ENCODE assay signal across 8 cellular contexts in genomic region chr1:159891275-159892157, GRCh38. TPM values are rescaled to one million over a fixed set of nuclear protein-coding genes. Genes with fewer than 3 reads are reported as not detected.
A peak's percentile ranks its signal among the peaks of the same experiment; 100 is the strongest.
DNase-seq lines count a peak whose midpoint lies in the region; ATAC-seq and TF ChIP-seq lines count a peak whose summit lies in the region.

No MANE protein-coding gene starts in this region.

- peak; percentile 55 for ATAC-seq in HG02610 (IDR thresholded peaks at IDR 0.05; ENCODE audit: unreplicated experiment)
- peak; percentile 96 for ATAC-seq in T-helper 17 cell
- peak; percentile 90 for ATAC-seq in left ventricle myocardium superior
- ATAC-seq in sciatic nerve: peak; percentile 95
- ATAC-seq in GM18519 (IDR thresholded peaks at IDR 0.05; ENCODE audit: low FRiP score, unreplicated experiment): no peak

- peak overlapping the region; percentile 35 for H3K9ac ChIP-seq in adipocyte (ENCODE audit: low read length)

- H3K4me1 Mint-ChIP-seq in T-helper 17 cell: peaks cover 26% of the 10 kb centered on the region

- peaks cover 7% of the 10 kb centered on the region for H3K27me3 ChIP-seq in adipocyte (replicated peaks; ENCODE audit: control insufficient read depth, insufficient read depth, low read length)

- peaks cover 10% of the 10 kb centered on the region for H3K27me3 Mint-ChIP-seq in T-helper 17 cell

- DNase-seq in GM10266 (ENCODE audit: extremely low spot score): peak; percentile 73
- DNase-seq in NCI-H146 (lab: John Stamatoyannopoulos, UW): peak; percentile 77
- peak; percentile 50 to 56 (median 52) for DNase-seq in T-helper 17 cell
- peak; percentile 95 for DNase-seq in adipocyte (ENCODE audit: low read depth)
- DNase-seq in left ventricle myocardium superior: peak; percentile 87
- DNase-seq in sciatic nerve (ENCODE audit: low spot score): peak; percentile 88

- no peaks in the 10 kb centered on the region for H3K36me3 Mint-ChIP-seq in T-helper 17 cell (ENCODE audit: low read depth)

- TF ChIP-seq CTCF in GM10266 (IDR thresholded peaks at IDR 0.05; ENCODE audit: control insufficient read depth, insufficient read depth, low read depth, missing control alignments): peak; percentile 99

- no peaks in the 10 kb centered on the region for H3K36me3 ChIP-seq in adipocyte (ENCODE audit: control insufficient read depth, insufficient read depth, low read length, severe bottlenecking)

- intact Hi-C loops in left ventricle myocardium superior (cut with micrococcal nuclease): loop anchor here (5.0 kb wide), 1 partner anchor 94 kb away; no protein-coding TSS in a partner anchor
- intact Hi-C loops in sciatic nerve (cut with DNase I): loop anchor here (10.0 kb wide), 1 partner anchor 97 kb away; no protein-coding TSS in a partner anchor

- peak overlapping the region; percentile 60 for H3K27ac Mint-ChIP-seq in T-helper 17 cell

- no peak overlapping the region for H3K4me3 Mint-ChIP-seq in T-helper 17 cell

- H3K9me3 ChIP-seq in T-helper 17 cell (ENCODE audit: control insufficient read depth, low read length, poor library complexity, severe bottlenecking) (no peaks in the 10 kb centered on the region), adipocyte (ENCODE audit: control insufficient read depth, low read length) (no peaks in the 10 kb centered on the region)

- no peak overlapping the region for H3K4me3 ChIP-seq in adipocyte (ENCODE audit: low read length)

- peaks cover 13% of the 10 kb centered on the region for H3K4me1 ChIP-seq in adipocyte (ENCODE audit: control insufficient read depth, insufficient read depth, low read length)

RNA-seq across cellular contexts. Expression of gene CFAP45, which starts 8.4 kb away (rescaled TPM):
- total RNA-seq in T-helper 17 cell (1 to 10 TPM; 4.6 to 6.3 TPM), left ventricle myocardium superior (1.7 TPM), sciatic nerve (1.6 TPM)

RNA-seq across cellular contexts. Expression of gene VSIG8, which starts 29.1 kb away (rescaled TPM):
- not detected for total RNA-seq in T-helper 17 cell
- total RNA-seq in left ventricle myocardium superior: not detected
- total RNA-seq in sciatic nerve: not detected

RNA-seq across cellular contexts. Expression of gene TAGLN2, which starts 33.8 kb away (rescaled TPM):
- total RNA-seq in T-helper 17 cell: 100 to 1,000 TPM; 515 to 717 TPM
- 104 TPM for total RNA-seq in left ventricle myocardium superior
- 184 TPM for total RNA-seq in sciatic nerve

RNA-seq across cellular contexts. Expression of gene IGSF9, which starts 53.9 kb away (rescaled TPM):
- under 1 TPM in 1 of 2 donors, not detected in 1; 0.07 TPM for total RNA-seq in T-helper 17 cell
- total RNA-seq in left ventricle myocardium superior: 0.79 TPM
- total RNA-seq in sciatic nerve: 0.18 TPM
